In the genomic region with DNA sequence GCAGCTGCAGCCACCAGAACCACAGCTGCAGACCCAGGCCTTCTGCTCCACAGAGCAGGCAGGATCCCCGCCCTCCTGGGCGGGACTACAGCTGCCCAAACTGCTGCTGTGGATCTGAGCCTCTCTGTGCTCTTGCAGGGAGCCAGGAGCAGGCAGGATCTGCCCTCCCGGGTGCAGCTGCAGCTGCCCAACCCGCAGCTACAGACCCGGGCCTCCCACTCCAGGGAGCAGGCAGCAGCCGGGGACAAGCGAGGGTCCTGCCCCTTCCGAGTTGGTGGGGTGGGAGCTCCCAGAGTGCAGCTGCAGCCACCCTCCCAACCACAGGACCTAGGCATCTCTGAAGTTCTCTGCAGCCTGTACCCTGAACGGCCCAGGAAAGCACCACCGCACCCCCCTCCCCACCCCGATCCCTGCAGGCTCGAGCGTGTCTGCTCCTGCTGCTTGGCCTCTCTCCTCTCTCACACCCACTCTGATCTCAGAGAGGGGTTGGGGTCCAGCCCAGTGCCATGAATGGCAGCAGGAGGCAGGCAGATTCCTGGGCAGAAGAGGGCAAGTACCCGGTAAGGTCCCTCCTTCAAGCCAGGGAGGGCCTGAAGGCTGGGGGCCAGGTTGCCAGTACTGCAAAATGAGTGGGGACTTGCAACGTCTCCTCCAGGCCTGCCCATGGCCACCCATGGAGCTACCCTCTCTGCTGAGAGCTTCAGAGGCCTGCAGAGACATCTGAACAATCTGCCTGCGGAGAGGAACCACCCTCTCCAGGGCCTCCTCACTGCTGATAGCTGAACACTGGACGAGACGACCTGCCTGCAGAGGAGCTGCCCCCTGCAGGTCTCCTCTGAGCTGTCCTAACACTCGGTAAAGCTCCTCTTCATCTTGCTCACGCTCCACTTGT, we compare ENCODE assay signal across 1 cellular context.
A peak's percentile ranks its signal among the peaks of the same experiment; 100 is the strongest.
TF ChIP-seq lines count a peak whose summit lies in the region.

No MANE protein-coding gene starts in this region.

TF ChIP-seq in K562, 482 proteins besides CTCF, POLR2A, EP300 and RAD21 (continued from another document):
- TF ChIP-seq, protein P1, sequence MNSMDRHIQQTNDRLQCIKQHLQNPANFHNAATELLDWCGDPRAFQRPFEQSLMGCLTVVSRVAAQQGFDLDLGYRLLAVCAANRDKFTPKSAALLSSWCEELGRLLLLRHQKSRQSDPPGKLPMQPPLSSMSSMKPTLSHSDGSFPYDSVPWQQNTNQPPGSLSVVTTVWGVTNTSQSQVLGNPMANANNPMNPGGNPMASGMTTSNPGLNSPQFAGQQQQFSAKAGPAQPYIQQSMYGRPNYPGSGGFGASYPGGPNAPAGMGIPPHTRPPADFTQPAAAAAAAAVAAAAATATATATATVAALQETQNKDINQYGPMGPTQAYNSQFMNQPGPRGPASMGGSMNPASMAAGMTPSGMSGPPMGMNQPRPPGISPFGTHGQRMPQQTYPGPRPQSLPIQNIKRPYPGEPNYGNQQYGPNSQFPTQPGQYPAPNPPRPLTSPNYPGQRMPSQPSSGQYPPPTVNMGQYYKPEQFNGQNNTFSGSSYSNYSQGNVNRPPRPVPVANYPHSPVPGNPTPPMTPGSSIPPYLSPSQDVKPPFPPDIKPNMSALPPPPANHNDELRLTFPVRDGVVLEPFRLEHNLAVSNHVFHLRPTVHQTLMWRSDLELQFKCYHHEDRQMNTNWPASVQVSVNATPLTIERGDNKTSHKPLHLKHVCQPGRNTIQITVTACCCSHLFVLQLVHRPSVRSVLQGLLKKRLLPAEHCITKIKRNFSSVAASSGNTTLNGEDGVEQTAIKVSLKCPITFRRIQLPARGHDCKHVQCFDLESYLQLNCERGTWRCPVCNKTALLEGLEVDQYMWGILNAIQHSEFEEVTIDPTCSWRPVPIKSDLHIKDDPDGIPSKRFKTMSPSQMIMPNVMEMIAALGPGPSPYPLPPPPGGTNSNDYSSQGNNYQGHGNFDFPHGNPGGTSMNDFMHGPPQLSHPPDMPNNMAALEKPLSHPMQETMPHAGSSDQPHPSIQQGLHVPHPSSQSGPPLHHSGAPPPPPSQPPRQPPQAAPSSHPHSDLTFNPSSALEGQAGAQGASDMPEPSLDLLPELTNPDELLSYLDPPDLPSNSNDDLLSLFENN (IDR thresholded peaks at IDR 0.05; ENCODE audit: low read depth in 2 of 2, low read length in 2 of 2) = no peak
- TF ChIP-seq MAFG (tag; conservative IDR thresholded peaks at IDR 0.05) = no peak
- TF ChIP-seq ZC3H11A (IDR thresholded peaks at IDR 0.05; ENCODE audit: low read depth, low read length) = no peak
- TF ChIP-seq, protein P2, sequence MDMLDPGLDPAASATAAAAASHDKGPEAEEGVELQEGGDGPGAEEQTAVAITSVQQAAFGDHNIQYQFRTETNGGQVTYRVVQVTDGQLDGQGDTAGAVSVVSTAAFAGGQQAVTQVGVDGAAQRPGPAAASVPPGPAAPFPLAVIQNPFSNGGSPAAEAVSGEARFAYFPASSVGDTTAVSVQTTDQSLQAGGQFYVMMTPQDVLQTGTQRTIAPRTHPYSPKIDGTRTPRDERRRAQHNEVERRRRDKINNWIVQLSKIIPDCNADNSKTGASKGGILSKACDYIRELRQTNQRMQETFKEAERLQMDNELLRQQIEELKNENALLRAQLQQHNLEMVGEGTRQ (CRISPR knock-in tag; IDR thresholded peaks at IDR 0.05) = no peak
- no peak for TF ChIP-seq YY1 (IDR thresholded peaks at IDR 0.05; ENCODE audit: borderline replicate concordance in 1 of 3, control insufficient read depth in 1 of 3, extremely low read depth in 1 of 3, insufficient read depth in 3 of 3, insufficient read length in 1 of 3, insufficient replicate concordance in 2 of 3, low read depth in 1 of 3, low read length in 2 of 3)
- TF ChIP-seq PCBP2 (IDR thresholded peaks at IDR 0.05; ENCODE audit: low read depth, low read length, poor library complexity, severe bottlenecking) = no peak
- TF ChIP-seq, protein P3, sequence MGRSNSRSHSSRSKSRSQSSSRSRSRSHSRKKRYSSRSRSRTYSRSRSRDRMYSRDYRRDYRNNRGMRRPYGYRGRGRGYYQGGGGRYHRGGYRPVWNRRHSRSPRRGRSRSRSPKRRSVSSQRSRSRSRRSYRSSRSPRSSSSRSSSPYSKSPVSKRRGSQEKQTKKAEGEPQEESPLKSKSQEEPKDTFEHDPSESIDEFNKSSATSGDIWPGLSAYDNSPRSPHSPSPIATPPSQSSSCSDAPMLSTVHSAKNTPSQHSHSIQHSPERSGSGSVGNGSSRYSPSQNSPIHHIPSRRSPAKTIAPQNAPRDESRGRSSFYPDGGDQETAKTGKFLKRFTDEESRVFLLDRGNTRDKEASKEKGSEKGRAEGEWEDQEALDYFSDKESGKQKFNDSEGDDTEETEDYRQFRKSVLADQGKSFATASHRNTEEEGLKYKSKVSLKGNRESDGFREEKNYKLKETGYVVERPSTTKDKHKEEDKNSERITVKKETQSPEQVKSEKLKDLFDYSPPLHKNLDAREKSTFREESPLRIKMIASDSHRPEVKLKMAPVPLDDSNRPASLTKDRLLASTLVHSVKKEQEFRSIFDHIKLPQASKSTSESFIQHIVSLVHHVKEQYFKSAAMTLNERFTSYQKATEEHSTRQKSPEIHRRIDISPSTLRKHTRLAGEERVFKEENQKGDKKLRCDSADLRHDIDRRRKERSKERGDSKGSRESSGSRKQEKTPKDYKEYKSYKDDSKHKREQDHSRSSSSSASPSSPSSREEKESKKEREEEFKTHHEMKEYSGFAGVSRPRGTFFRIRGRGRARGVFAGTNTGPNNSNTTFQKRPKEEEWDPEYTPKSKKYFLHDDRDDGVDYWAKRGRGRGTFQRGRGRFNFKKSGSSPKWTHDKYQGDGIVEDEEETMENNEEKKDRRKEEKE (IDR thresholded peaks at IDR 0.05; ENCODE audit: borderline replicate concordance in 1 of 2, control insufficient read depth in 1 of 2, low read depth in 2 of 2, low read length in 1 of 2) = no peak
- no peak for TF ChIP-seq HNRNPK (IDR thresholded peaks at IDR 0.05; ENCODE audit: low read depth, low read length, poor library complexity, severe bottlenecking)
- TF ChIP-seq, protein P4, sequence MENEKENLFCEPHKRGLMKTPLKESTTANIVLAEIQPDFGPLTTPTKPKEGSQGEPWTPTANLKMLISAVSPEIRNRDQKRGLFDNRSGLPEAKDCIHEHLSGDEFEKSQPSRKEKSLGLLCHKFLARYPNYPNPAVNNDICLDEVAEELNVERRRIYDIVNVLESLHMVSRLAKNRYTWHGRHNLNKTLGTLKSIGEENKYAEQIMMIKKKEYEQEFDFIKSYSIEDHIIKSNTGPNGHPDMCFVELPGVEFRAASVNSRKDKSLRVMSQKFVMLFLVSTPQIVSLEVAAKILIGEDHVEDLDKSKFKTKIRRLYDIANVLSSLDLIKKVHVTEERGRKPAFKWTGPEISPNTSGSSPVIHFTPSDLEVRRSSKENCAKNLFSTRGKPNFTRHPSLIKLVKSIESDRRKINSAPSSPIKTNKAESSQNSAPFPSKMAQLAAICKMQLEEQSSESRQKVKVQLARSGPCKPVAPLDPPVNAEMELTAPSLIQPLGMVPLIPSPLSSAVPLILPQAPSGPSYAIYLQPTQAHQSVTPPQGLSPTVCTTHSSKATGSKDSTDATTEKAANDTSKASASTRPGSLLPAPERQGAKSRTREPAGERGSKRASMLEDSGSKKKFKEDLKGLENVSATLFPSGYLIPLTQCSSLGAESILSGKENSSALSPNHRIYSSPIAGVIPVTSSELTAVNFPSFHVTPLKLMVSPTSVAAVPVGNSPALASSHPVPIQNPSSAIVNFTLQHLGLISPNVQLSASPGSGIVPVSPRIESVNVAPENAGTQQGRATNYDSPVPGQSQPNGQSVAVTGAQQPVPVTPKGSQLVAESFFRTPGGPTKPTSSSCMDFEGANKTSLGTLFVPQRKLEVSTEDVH (IDR thresholded peaks at IDR 0.05; ENCODE audit: low read depth, partially characterized antibody) = no peak
- TF ChIP-seq, protein P5, sequence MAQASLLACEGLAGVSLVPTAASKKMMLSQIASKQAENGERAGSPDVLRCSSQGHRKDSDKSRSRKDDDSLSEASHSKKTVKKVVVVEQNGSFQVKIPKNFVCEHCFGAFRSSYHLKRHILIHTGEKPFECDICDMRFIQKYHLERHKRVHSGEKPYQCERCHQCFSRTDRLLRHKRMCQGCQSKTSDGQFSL (CRISPR knock-in tag; IDR thresholded peaks at IDR 0.05) = 0 out of 2 replicates have a peak, but pooled peaks have one; percentile 41
- TF ChIP-seq, protein P5 (tag; IDR thresholded peaks at IDR 0.05) = no peak
- TF ChIP-seq, protein P6, sequence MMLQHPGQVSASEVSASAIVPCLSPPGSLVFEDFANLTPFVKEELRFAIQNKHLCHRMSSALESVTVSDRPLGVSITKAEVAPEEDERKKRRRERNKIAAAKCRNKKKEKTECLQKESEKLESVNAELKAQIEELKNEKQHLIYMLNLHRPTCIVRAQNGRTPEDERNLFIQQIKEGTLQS (IDR thresholded peaks at IDR 0.05) = no peak
- TF ChIP-seq, protein P6 (CRISPR knock-in tag; conservative IDR thresholded peaks at IDR 0.05) = no peak
- no peak for TF ChIP-seq ZNF140 (CRISPR knock-in tag; IDR thresholded peaks at IDR 0.05)
- TF ChIP-seq SMARCE1 (IDR thresholded peaks at IDR 0.05) = no peak
- TF ChIP-seq KDM4B (IDR thresholded peaks at IDR 0.05; ENCODE audit: borderline replicate concordance in 2 of 2, low read depth in 1 of 2) = no peak
- TF ChIP-seq ZNF699 (CRISPR knock-in tag; IDR thresholded peaks at IDR 0.05; ENCODE audit: insufficient replicate concordance) = no peak
- no peak for TF ChIP-seq TCF7L2 (IDR thresholded peaks at IDR 0.05; ENCODE audit: low read depth, low read length)
- TF ChIP-seq STAG1 (CRISPR knock-in tag; IDR thresholded peaks at IDR 0.05; ENCODE audit: borderline replicate concordance) = no peak
- no peak for TF ChIP-seq ZNF184 (CRISPR knock-in tag; IDR thresholded peaks at IDR 0.05)
- no peak for TF ChIP-seq ETS2 (tag; IDR thresholded peaks at IDR 0.05; ENCODE audit: borderline replicate concordance, poor library complexity, severe bottlenecking)
- peak; percentile 39; the same call in 1 of the 2 replicates for TF ChIP-seq CREM (IDR thresholded peaks at IDR 0.05; ENCODE audit: low read depth)
- TF ChIP-seq POLR3G (IDR thresholded peaks at IDR 0.05; ENCODE audit: extremely low read depth, insufficient read length, insufficient replicate concordance) = no peak
- no peak for TF ChIP-seq ARHGAP35 (IDR thresholded peaks at IDR 0.05; ENCODE audit: partially characterized antibody)
- TF ChIP-seq ZNF124 (CRISPR knock-in tag; IDR thresholded peaks at IDR 0.05) = no peak
- TF ChIP-seq ZNF24 (IDR thresholded peaks at IDR 0.05) = no peak
- TF ChIP-seq, protein P7, sequence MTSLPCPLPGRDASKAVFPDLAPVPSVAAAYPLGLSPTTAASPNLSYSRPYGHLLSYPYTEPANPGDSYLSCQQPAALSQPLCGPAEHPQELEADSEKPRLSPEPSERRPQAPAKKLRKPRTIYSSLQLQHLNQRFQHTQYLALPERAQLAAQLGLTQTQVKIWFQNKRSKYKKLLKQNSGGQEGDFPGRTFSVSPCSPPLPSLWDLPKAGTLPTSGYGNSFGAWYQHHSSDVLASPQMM (CRISPR knock-in tag; IDR thresholded peaks at IDR 0.05) = no peak
- no peak for TF ChIP-seq GATAD2A (IDR thresholded peaks at IDR 0.05)
- TF ChIP-seq, protein P8, sequence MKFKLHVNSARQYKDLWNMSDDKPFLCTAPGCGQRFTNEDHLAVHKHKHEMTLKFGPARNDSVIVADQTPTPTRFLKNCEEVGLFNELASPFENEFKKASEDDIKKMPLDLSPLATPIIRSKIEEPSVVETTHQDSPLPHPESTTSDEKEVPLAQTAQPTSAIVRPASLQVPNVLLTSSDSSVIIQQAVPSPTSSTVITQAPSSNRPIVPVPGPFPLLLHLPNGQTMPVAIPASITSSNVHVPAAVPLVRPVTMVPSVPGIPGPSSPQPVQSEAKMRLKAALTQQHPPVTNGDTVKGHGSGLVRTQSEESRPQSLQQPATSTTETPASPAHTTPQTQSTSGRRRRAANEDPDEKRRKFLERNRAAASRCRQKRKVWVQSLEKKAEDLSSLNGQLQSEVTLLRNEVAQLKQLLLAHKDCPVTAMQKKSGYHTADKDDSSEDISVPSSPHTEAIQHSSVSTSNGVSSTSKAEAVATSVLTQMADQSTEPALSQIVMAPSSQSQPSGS (CRISPR knock-in tag; IDR thresholded peaks at IDR 0.05) = no peak
- no peak for TF ChIP-seq SP1 (CRISPR knock-in tag; IDR thresholded peaks at IDR 0.05)
- TF ChIP-seq, protein P9, sequence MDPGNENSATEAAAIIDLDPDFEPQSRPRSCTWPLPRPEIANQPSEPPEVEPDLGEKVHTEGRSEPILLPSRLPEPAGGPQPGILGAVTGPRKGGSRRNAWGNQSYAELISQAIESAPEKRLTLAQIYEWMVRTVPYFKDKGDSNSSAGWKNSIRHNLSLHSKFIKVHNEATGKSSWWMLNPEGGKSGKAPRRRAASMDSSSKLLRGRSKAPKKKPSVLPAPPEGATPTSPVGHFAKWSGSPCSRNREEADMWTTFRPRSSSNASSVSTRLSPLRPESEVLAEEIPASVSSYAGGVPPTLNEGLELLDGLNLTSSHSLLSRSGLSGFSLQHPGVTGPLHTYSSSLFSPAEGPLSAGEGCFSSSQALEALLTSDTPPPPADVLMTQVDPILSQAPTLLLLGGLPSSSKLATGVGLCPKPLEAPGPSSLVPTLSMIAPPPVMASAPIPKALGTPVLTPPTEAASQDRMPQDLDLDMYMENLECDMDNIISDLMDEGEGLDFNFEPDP (CRISPR knock-in tag; IDR thresholded peaks at IDR 0.05) = no peak
- TF ChIP-seq LEF1 (IDR thresholded peaks at IDR 0.05) = no peak
- TF ChIP-seq NUFIP1 (IDR thresholded peaks at IDR 0.05; ENCODE audit: partially characterized antibody) = no peak
- 0 out of 2 replicates have a peak, but pooled peaks have one; percentile 48 for TF ChIP-seq MTA3 (IDR thresholded peaks at IDR 0.05; ENCODE audit: borderline replicate concordance)
- TF ChIP-seq RCOR1 (IDR thresholded peaks at IDR 0.05; ENCODE audit: borderline replicate concordance in 1 of 2, low read depth in 2 of 2, low read length in 2 of 2) = peak in 1 of 2 experiments; percentile 60; a peak in 2 of 4 replicates
- TF ChIP-seq ZFP36 (IDR thresholded peaks at IDR 0.05; ENCODE audit: low read depth, low read length, partially characterized antibody) = peak; percentile 32
- TF ChIP-seq YBX1 (IDR thresholded peaks at IDR 0.05) = no peak
- no peak for TF ChIP-seq RUNX1 (IDR thresholded peaks at IDR 0.05; ENCODE audit: low read depth)
- peak in 1 of 2 experiments; percentile 9; a peak in 1 of 3 replicates for TF ChIP-seq CBX3 (IDR thresholded peaks at IDR 0.05; ENCODE audit: borderline replicate concordance in 1 of 2, low read length in 2 of 2)
- no peak for TF ChIP-seq NFYB (IDR thresholded peaks at IDR 0.05; ENCODE audit: extremely low read depth, insufficient read length)
- TF ChIP-seq SNIP1 (IDR thresholded peaks at IDR 0.05; ENCODE audit: low read depth) = no peak
- TF ChIP-seq DACH1 (IDR thresholded peaks at IDR 0.05; ENCODE audit: partially characterized antibody) = no peak
- no peak for TF ChIP-seq FOXJ3 (CRISPR knock-in tag; IDR thresholded peaks at IDR 0.05)
- no peak for TF ChIP-seq MIER1 (IDR thresholded peaks at IDR 0.05; ENCODE audit: low read depth)
- TF ChIP-seq KLF16 (IDR thresholded peaks at IDR 0.05) = peak; percentile 13; the same call in 1 of the 2 replicates
- TF ChIP-seq ERF (CRISPR knock-in tag; IDR thresholded peaks at IDR 0.05) = no peak
